In genomic region chr17:7256766-7257456, GRCh38 we compare ENCODE assay signal across 27 cellular contexts. TPM values are rescaled to one million over a fixed set of nuclear protein-coding genes. Genes with fewer than 3 reads are reported as not detected.
DNase-seq lines count a peak whose midpoint lies in the region; ATAC-seq and TF ChIP-seq lines count a peak whose summit lies in the region.
"Had no signal": no experiment of that assay in that cellular context is flagged by ENCODE, and none has a peak within 500 bp of the region (broad histone marks: within the 10 kb centered on the region; RNA-seq: fewer than 3 reads in every experiment).

No MANE protein-coding gene starts in this region.

- peaks cover 78% of the 10 kb centered on the region for H3K36me3 Mint-ChIP-seq in activated T-cell treated with anti-CD3 and anti-CD28 coated beads, Interleukin-2, amount 50 U/mL, for 24 hours (ENCODE audit: low read depth)
- peaks cover 33 to 44% of the 10 kb centered on the region in 2 donors for H3K36me3 Mint-ChIP-seq in stimulated activated naive B cell treated with anti-CD40 and anti-IgM and Interleukin-4, amounts not matched to agents 10 μg/mL and 1 μg/mL and 100 μg/mL, for 72 hours

- H3K4me1 ChIP-seq in PC-9 (replicated peaks; ENCODE audit: insufficient read depth), result peaks cover 31% of the 10 kb centered on the region

- no peak for DNase-seq in activated T-cell treated with anti-CD3 and anti-CD28 coated beads, Interleukin-2, amount 50 U/mL, for 24 hours
- no peak for DNase-seq in activated T-cell treated with anti-CD3 and anti-CD28 coated beads, Interleukin-2, amount 50 U/mL, for 1 hour
- DNase-seq in PC-9 (no peak), epithelial cell of prostate (ENCODE audit: low read depth, low spot score) (no peak), NCI-H1092 (lab: John Stamatoyannopoulos, UW) (no peak), D341Med (ENCODE audit: low spot score) (no peak)
- no peak for DNase-seq in stimulated activated naive B cell treated with anti-CD40 and anti-IgM and Interleukin-4, amounts not matched to agents 10 μg/mL and 1 μg/mL and 100 μg/mL, for 72 hours
- DNase-seq: caudate nucleus; endodermal cell; esophagus squamous epithelium; HCEC 1CT; hippocampal formation; immature natural killer cell; KG1; MM.1S; NCI-H1436; NCI-H2107; NCI-H774; stimulated activated naive CD8-positive, alpha-beta T cell treated with anti-CD3 and anti-CD28 coated beads, Interleukin-15, amount 100 ng/mL, for 72 hours had no signal

- H3K27me3 Mint-ChIP-seq in activated T-cell treated with anti-CD3 and anti-CD28 coated beads, Interleukin-2, amount 50 U/mL, for 24 hours, result peaks cover 3% of the 10 kb centered on the region
- peaks cover 0 to 3% of the 10 kb centered on the region in 2 donors for H3K27me3 Mint-ChIP-seq in stimulated activated naive B cell treated with anti-CD40 and anti-IgM and Interleukin-4, amounts not matched to agents 10 μg/mL and 1 μg/mL and 100 μg/mL, for 72 hours
- H3K27me3 Mint-ChIP-seq: memory B cell had no signal

- no peak for ATAC-seq in stimulated activated naive B cell treated with anti-CD40 and anti-IgM and Interleukin-4, amounts not matched to agents 10 μg/mL and 1 μg/mL and 100 μg/mL, for 72 hours (replicated peaks)
- no peak for ATAC-seq in GM18873 (IDR thresholded peaks at IDR 0.05; ENCODE audit: low FRiP score, unreplicated experiment)
- ATAC-seq: activated naive CD4-positive, alpha-beta T cell treated with anti-CD3 and anti-CD28 coated beads, Interleukin-2, amount 50 U/mL, for 72 hours; left colon; stimulated activated naive CD8-positive, alpha-beta T cell treated with anti-CD3 and anti-CD28 coated beads, Interleukin-15, amount 100 ng/mL, for 72 hours had no signal

- POLR2A ChIA-PET in PC-9 (lab: Charles Lee; ENCODE audit: unreplicated experiment), result interaction anchor here (0.6 to 0.7 kb wide), 4 partner anchors 9 to 939 kb away, joined by 3 to 7 read pairs (median 3); no protein-coding TSS in a partner anchor

- peaks cover 78% of the 10 kb centered on the region for H3K79me2 ChIP-seq in PC-9 (ENCODE audit: low read depth)

- no peaks in the 10 kb centered on the region for H3K9me3 Mint-ChIP-seq in activated T-cell treated with anti-CD3 and anti-CD28 coated beads, Interleukin-2, amount 50 U/mL, for 24 hours
- H3K9me3 Mint-ChIP-seq in stimulated activated naive B cell treated with anti-CD40 and anti-IgM and Interleukin-4, amounts not matched to agents 10 μg/mL and 1 μg/mL and 100 μg/mL, for 72 hours, result no peaks in the 10 kb centered on the region
- H3K9me3 Mint-ChIP-seq: activated naive CD4-positive, alpha-beta T cell treated with anti-CD3 and anti-CD28 coated beads, Interleukin-2, amount 50 U/mL, for 72 hours; activated T-helper 2 cell treated with anti-CD3 and anti-CD28 coated beads, Interferon-gamma antibody, Interleukin-2, Interleukin-4, amounts not matched to agents 10 μg/mL and 5 μg/mL and 100 μg/mL, durations not matched to agents 14 hours and 24 hours and 36 hours; endodermal cell; immature natural killer cell; memory B cell; stimulated activated naive CD8-positive, alpha-beta T cell treated with anti-CD3 and anti-CD28 coated beads, Interleukin-15, amount 100 ng/mL, for 72 hours had no signal

- no peaks in the 10 kb centered on the region for H3K27me3 ChIP-seq in PC-9 (ENCODE audit: insufficient read depth, low read depth)

- peaks cover 42% of the 10 kb centered on the region for H3K36me3 ChIP-seq in PC-9 (ENCODE audit: low read depth)

- intact Hi-C loops in PC-9 (cut with micrococcal nuclease; ENCODE audit: unreplicated experiment), result no loop called here

- H3K27ac Mint-ChIP-seq in activated T-cell treated with anti-CD3 and anti-CD28 coated beads, Interleukin-2, amount 50 U/mL, for 24 hours, result peak overlapping the region; percentile 79
- H3K27ac Mint-ChIP-seq in stimulated activated naive B cell treated with anti-CD40 and anti-IgM and Interleukin-4, amounts not matched to agents 10 μg/mL and 1 μg/mL and 100 μg/mL, for 72 hours, result peak overlapping the region; percentile 88
- H3K27ac Mint-ChIP-seq: endodermal cell, memory B cell had no signal

- H4K20me1 ChIP-seq in PC-9 (ENCODE audit: insufficient read depth), result peaks cover 25% of the 10 kb centered on the region

- CTCF ChIA-PET in PC-9 (lab: Charles Lee), result no interaction called here

- peaks cover 86% of the 10 kb centered on the region for H3F3A ChIP-seq in PC-9 (ENCODE audit: insufficient read depth, low read depth)

- no peaks in the 10 kb centered on the region for H3K9me3 ChIP-seq in PC-9 (ENCODE audit: insufficient read depth, low read depth)
- H3K9me3 ChIP-seq: esophagus squamous epithelium had no signal

- H3K27ac ChIP-seq in PC-9 (peak overlapping the region; percentile 2; the same call in 1 of the 2 replicates), epithelial cell of prostate (peak overlapping the region; percentile 99)
- H3K27ac ChIP-seq: esophagus squamous epithelium had no signal

- no peak for TF ChIP-seq CTCF in PC-9 (conservative IDR thresholded peaks at IDR 0.05)

- no peak overlapping the region for H2AFZ ChIP-seq in PC-9

- H3K4me3 Mint-ChIP-seq in activated T-cell treated with anti-CD3 and anti-CD28 coated beads, Interleukin-2, amount 50 U/mL, for 24 hours, result no peak overlapping the region
- H3K4me3 Mint-ChIP-seq in stimulated activated naive B cell treated with anti-CD40 and anti-IgM and Interleukin-4, amounts not matched to agents 10 μg/mL and 1 μg/mL and 100 μg/mL, for 72 hours, result no peak overlapping the region
- H3K4me3 Mint-ChIP-seq: endodermal cell; immature natural killer cell; memory B cell; stimulated activated naive CD8-positive, alpha-beta T cell treated with anti-CD3 and anti-CD28 coated beads, Interleukin-15, amount 100 ng/mL, for 72 hours had no signal

- BruUV-seq in PC-9 (replicated peaks; lab: Mats Ljungman, UMichigan), result no TSS peak

- no peaks in the 10 kb centered on the region for H3K9me2 ChIP-seq in PC-9 (ENCODE audit: insufficient read depth)

- peaks cover 38% of the 10 kb centered on the region for H3K4me1 Mint-ChIP-seq in activated T-cell treated with anti-CD3 and anti-CD28 coated beads, Interleukin-2, amount 50 U/mL, for 24 hours (ENCODE audit: low read depth)
- H3K4me1 Mint-ChIP-seq in stimulated activated naive B cell treated with anti-CD40 and anti-IgM and Interleukin-4, amounts not matched to agents 10 μg/mL and 1 μg/mL and 100 μg/mL, for 72 hours, result peaks cover 19 to 40% of the 10 kb centered on the region in 2 donors

- H3K4me3 ChIP-seq in PC-9, result no peak overlapping the region
- H3K4me3 ChIP-seq: esophagus squamous epithelium had no signal

- no peak overlapping the region for H3K4me2 ChIP-seq in PC-9

RNA-seq across cellular contexts. Expression of gene ELP5, which starts 4.9 kb away (rescaled TPM):
- total RNA-seq in PC-9 (2021), result 31.8 and 45.1 TPM in 2 replicates

RNA-seq across cellular contexts. Expression of gene CLDN7, which starts 5.4 kb away (rescaled TPM):
- 390 and 442 TPM in 2 replicates for total RNA-seq in PC-9 (2021)
- total RNA-seq: HT1080, myocyte, skeletal muscle tissue had no signal

RNA-seq across cellular contexts. Expression of gene CTDNEP1, which starts 5.4 kb away (rescaled TPM):
- 173 and 203 TPM in 2 replicates for total RNA-seq in PC-9 (2021)

RNA-seq across cellular contexts. Expression of gene GABARAP, which starts 14.7 kb away (rescaled TPM):
- 424 and 457 TPM in 2 replicates for total RNA-seq in PC-9 (2021)

RNA-seq across cellular contexts. Expression of gene PHF23, which starts 17.7 kb away (rescaled TPM):
- total RNA-seq in PC-9 (2021), result 64.5 and 65.8 TPM in 2 replicates
